In genomic region chr11:119894916-119895315, GRCh38 we compare ENCODE assay signal across 34 cellular contexts.
"Had no signal": no experiment of that assay in that cellular context is flagged by ENCODE, and none has a peak within 500 bp of the region (broad histone marks: within the 10 kb centered on the region; RNA-seq: fewer than 3 reads in every experiment).

No MANE protein-coding gene starts in this region.

- H3K27ac Mint-ChIP-seq: activated B cell treated with CpG ODN at 0.5 μM for 24 hours; activated CD4-positive, alpha-beta memory T cell treated with anti-CD3 and anti-CD28 coated beads for 36 hours; activated CD4-positive, alpha-beta T cell treated with anti-CD3 and anti-CD28 coated beads, Interleukin-2, amount 10 ng/mL, durations not matched to agents 24 days and 14 days; activated CD8-positive, alpha-beta T cell treated with anti-CD3 and anti-CD28 coated beads for 36 hours; activated naive CD4-positive, alpha-beta T cell treated with anti-CD3 and anti-CD28 coated beads for 36 hours; activated naive CD4-positive, alpha-beta T cell treated with anti-CD3 and anti-CD28 coated beads, Interleukin-2, amount 50 U/mL, for 72 hours; activated naive CD8-positive, alpha-beta T cell treated with anti-CD3 and anti-CD28 coated beads for 36 hours; activated T-cell treated with anti-CD3 and anti-CD28 coated beads, Interleukin-2, amount 50 U/mL, for 72 hours; activated T-helper 1 cell treated with anti-CD3 and anti-CD28 coated beads, Interleukin-12 subunit alpha, Interleukin-12 subunit beta, Interleukin-2, Interleukin-4 antibody, amounts not matched to agents 30 ng/mL and 10 ng/mL and 1 ng/mL, durations not matched to agents 14 hours and 24 hours and 36 hours; activated T-helper 17 cell treated with anti-CD3 and anti-CD28 coated beads, Interleukin-2, amount 50 U/mL, for 72 hours; brain; T-helper 1 cell treated with Interleukin-12 subunit alpha and Interleukin-12 subunit beta and Interleukin-4 antibody, amounts not matched to agents 30 μg/mL and 1 μg/mL, for 36 hours; T-helper 2 cell treated with Interferon-gamma antibody and Interleukin-4, amounts not matched to agents 5 μg/mL and 100 μg/mL, for 36 hours had no signal

- FAIRE-seq: TTC549 had no signal

- ATAC-seq: activated CD8-positive, alpha-beta T cell treated with anti-CD3 and anti-CD28 coated beads for 36 hours; activated naive CD4-positive, alpha-beta T cell treated with anti-CD3 and anti-CD28 coated beads, Interleukin-2, amount 50 U/mL, for 72 hours; activated T-cell treated with anti-CD3 and anti-CD28 coated beads, Interleukin-2, amount 50 U/mL, for 4 hours; activated T-cell treated with anti-CD3 and anti-CD28 coated beads, Interleukin-2, amount 50 U/mL, for 72 hours; activated T-helper 17 cell treated with anti-CD3 and anti-CD28 coated beads, Interleukin-2, amount 50 U/mL, for 72 hours had no signal

- H3K27ac ChIP-seq: adrenal gland, ascending aorta, VCaP had no signal

- H3K4me1 Mint-ChIP-seq: activated B cell treated with CpG ODN at 0.5 μM for 24 hours; activated CD4-positive, alpha-beta T cell treated with anti-CD3 and anti-CD28 coated beads, Interleukin-2, amount 10 ng/mL, durations not matched to agents 24 days and 14 days; activated T-helper 17 cell treated with anti-CD3 and anti-CD28 coated beads, Interleukin-2, amount 50 U/mL, for 72 hours had no signal

- H3K4me1 ChIP-seq: adrenal gland had no signal

- H3K36me3 Mint-ChIP-seq: activated CD4-positive, alpha-beta memory T cell treated with anti-CD3 and anti-CD28 coated beads for 36 hours; activated naive CD4-positive, alpha-beta T cell treated with anti-CD3 and anti-CD28 coated beads, Interleukin-2, amount 50 U/mL, for 72 hours; activated naive CD8-positive, alpha-beta T cell treated with anti-CD3 and anti-CD28 coated beads for 36 hours; brain had no signal

- H3K4me3 ChIP-seq: adrenal gland, ascending aorta had no signal

- H3K9me3 Mint-ChIP-seq: activated B cell treated with CpG ODN at 0.5 μM for 24 hours; activated CD4-positive, alpha-beta memory T cell treated with anti-CD3 and anti-CD28 coated beads for 36 hours; activated CD4-positive, alpha-beta T cell treated with anti-CD3 and anti-CD28 coated beads, Interleukin-2, amount 10 ng/mL, durations not matched to agents 24 days and 14 days; activated CD8-positive, alpha-beta T cell treated with anti-CD3 and anti-CD28 coated beads for 36 hours; activated naive CD4-positive, alpha-beta T cell treated with anti-CD3 and anti-CD28 coated beads for 36 hours; activated naive CD4-positive, alpha-beta T cell treated with anti-CD3 and anti-CD28 coated beads, Interleukin-2, amount 50 U/mL, for 72 hours; activated naive CD8-positive, alpha-beta T cell treated with anti-CD3 and anti-CD28 coated beads for 36 hours; activated T-cell treated with anti-CD3 and anti-CD28 coated beads, Interleukin-2, amount 50 U/mL, for 4 hours; activated T-cell treated with anti-CD3 and anti-CD28 coated beads, Interleukin-2, amount 50 U/mL, for 72 hours; activated T-helper 1 cell treated with anti-CD3 and anti-CD28 coated beads, Interleukin-12 subunit alpha, Interleukin-12 subunit beta, Interleukin-2, Interleukin-4 antibody, amounts not matched to agents 30 ng/mL and 10 ng/mL and 1 ng/mL, durations not matched to agents 14 hours and 24 hours and 36 hours; activated T-helper 17 cell treated with anti-CD3 and anti-CD28 coated beads, Interleukin-2, amount 50 U/mL, for 72 hours; brain; T-helper 1 cell treated with Interleukin-12 subunit alpha and Interleukin-12 subunit beta and Interleukin-4 antibody, amounts not matched to agents 30 μg/mL and 1 μg/mL, for 36 hours; T-helper 2 cell treated with Interferon-gamma antibody and Interleukin-4, amounts not matched to agents 5 μg/mL and 100 μg/mL, for 36 hours had no signal

- H3K27me3 ChIP-seq: adrenal gland, ascending aorta had no signal

- H3K9me3 ChIP-seq: adrenal gland, ascending aorta had no signal

- H3K36me3 ChIP-seq: adrenal gland, ascending aorta had no signal

- H3K4me3 Mint-ChIP-seq: activated B cell treated with CpG ODN at 0.5 μM for 24 hours; activated CD4-positive, alpha-beta memory T cell treated with anti-CD3 and anti-CD28 coated beads for 36 hours; activated CD4-positive, alpha-beta T cell treated with anti-CD3 and anti-CD28 coated beads, Interleukin-2, amount 10 ng/mL, durations not matched to agents 24 days and 14 days; activated CD8-positive, alpha-beta T cell treated with anti-CD3 and anti-CD28 coated beads for 36 hours; activated naive CD4-positive, alpha-beta T cell treated with anti-CD3 and anti-CD28 coated beads for 36 hours; activated naive CD8-positive, alpha-beta T cell treated with anti-CD3 and anti-CD28 coated beads for 36 hours; activated T-cell treated with anti-CD3 and anti-CD28 coated beads, Interleukin-2, amount 50 U/mL, for 4 hours; activated T-cell treated with anti-CD3 and anti-CD28 coated beads, Interleukin-2, amount 50 U/mL, for 72 hours; activated T-helper 1 cell treated with anti-CD3 and anti-CD28 coated beads, Interleukin-12 subunit alpha, Interleukin-12 subunit beta, Interleukin-2, Interleukin-4 antibody, amounts not matched to agents 30 ng/mL and 10 ng/mL and 1 ng/mL, durations not matched to agents 14 hours and 24 hours and 36 hours; activated T-helper 17 cell treated with anti-CD3 and anti-CD28 coated beads, Interleukin-2, amount 50 U/mL, for 72 hours; brain; T-helper 1 cell treated with Interleukin-12 subunit alpha and Interleukin-12 subunit beta and Interleukin-4 antibody, amounts not matched to agents 30 μg/mL and 1 μg/mL, for 36 hours; T-helper 2 cell treated with Interferon-gamma antibody and Interleukin-4, amounts not matched to agents 5 μg/mL and 100 μg/mL, for 36 hours had no signal

- H3K27me3 Mint-ChIP-seq: activated CD4-positive, alpha-beta T cell treated with anti-CD3 and anti-CD28 coated beads, Interleukin-2, amount 10 ng/mL, durations not matched to agents 24 days and 14 days; brain had no signal

- DNase-seq: activated B cell treated with CpG ODN at 0.5 μM for 24 hours; activated CD4-positive, alpha-beta memory T cell treated with anti-CD3 and anti-CD28 coated beads for 36 hours; activated CD4-positive, alpha-beta T cell treated with anti-CD3 and anti-CD28 coated beads for 4 hours; activated CD4-positive, alpha-beta T cell treated with anti-CD3 and anti-CD28 coated beads, Interleukin-2, amount 10 ng/mL, durations not matched to agents 24 days and 14 days; activated CD4-positive, alpha-beta T cell treated with anti-CD3 and anti-CD28 coated beads, Interleukin-2, amount 50 U/mL, for 1 hour; activated CD4-positive, alpha-beta T cell treated with anti-CD3 and anti-CD28 coated beads, Interleukin-2, amount 50 U/mL, for 4 hours; activated CD4-positive, CD25-positive, alpha-beta regulatory T cell treated with anti-CD3 and anti-CD28 coated beads, Interleukin-2, amount 50 U/mL, for 72 hours; activated CD8-positive, alpha-beta memory T cell treated with anti-CD3 and anti-CD28 coated beads, Interleukin-2, amount 50 U/mL, for 4 hours; activated CD8-positive, alpha-beta T cell treated with anti-CD3 and anti-CD28 coated beads for 36 hours; activated effector memory CD4-positive, alpha-beta T cell treated with anti-CD3 and anti-CD28 coated beads, Interleukin-2, amount 50 U/mL, for 16 hours; activated gamma-delta T cell treated with Interleukin-2 at 50 U/mL for 16 hours; activated naive CD4-positive, alpha-beta T cell; activated naive CD4-positive, alpha-beta T cell treated with anti-CD3 and anti-CD28 coated beads for 36 hours; activated naive CD4-positive, alpha-beta T cell treated with anti-CD3 and anti-CD28 coated beads, Interleukin-2, amount 50 U/mL, for 16 hours; activated naive CD8-positive, alpha-beta T cell treated with anti-CD3 and anti-CD28 coated beads for 36 hours; activated T-cell treated with anti-CD3 and anti-CD28 coated beads for 4 hours; activated T-cell treated with anti-CD3 and anti-CD28 coated beads, Interleukin-2, amount 50 U/mL, for 1 hour; activated T-cell treated with anti-CD3 and anti-CD28 coated beads, Interleukin-2, amount 50 U/mL, for 4 hours; activated T-cell treated with anti-CD3 and anti-CD28 coated beads, Interleukin-2, amount 50 U/mL, for 72 hours; adrenal gland; amniotic stem cell; central memory CD4-positive, alpha-beta T cell; T-helper 1 cell; T-helper 2 cell; T-helper 9 cell had no signal
